Comparison of ENCODE assay signal across 33 cellular contexts in the genomic region with DNA sequence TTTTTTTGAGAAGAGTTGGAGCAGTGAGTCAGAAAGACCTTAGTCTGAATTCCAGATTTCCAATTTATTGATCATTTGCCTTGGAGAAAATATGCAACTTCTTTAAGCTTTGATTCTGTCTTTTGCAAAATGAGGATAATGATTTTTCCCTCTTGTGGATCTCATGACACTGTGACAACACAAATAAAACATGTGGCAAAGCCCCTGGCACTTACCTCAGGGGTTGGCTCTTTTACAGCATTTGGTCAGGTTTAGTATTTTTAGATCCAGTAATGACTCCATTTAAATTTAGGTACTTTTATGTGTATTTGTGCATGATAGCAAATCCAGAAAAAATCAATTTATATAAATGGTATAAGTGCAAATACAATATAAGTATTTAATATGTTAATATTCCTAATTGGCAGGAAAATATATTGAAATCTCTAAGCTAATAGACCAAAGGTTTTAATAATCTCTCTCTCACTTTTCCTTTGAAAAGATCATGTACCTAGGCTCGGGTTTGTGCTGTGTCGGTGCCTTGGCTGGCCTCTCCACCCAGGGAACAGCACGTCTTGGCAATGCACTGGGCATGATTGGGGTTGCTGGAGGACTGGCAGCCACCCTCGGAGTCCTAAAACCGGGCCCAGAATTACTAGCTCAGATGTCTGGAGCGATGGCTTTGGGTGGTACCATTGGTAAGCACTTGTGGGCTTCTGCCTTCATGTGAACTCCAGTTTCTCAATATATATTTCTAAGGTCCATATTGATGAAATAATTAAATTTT.
"Had no signal": no experiment of that assay in that cellular context is flagged by ENCODE, and none has a peak within 500 bp of the region (broad histone marks: within the 10 kb centered on the region; RNA-seq: fewer than 3 reads in every experiment).

No MANE protein-coding gene starts in this region.

- H3K27ac Mint-ChIP-seq: activated CD4-positive, alpha-beta memory T cell treated with anti-CD3 and anti-CD28 coated beads, Interleukin-2, amount 10 ng/mL, durations not matched to agents 7 days and 5 days; activated CD8-positive, alpha-beta memory T cell treated with anti-CD3 and anti-CD28 coated beads, Interleukin-2, amount 10 ng/mL, durations not matched to agents 7 days and 5 days; activated naive CD4-positive, alpha-beta T cell treated with anti-CD3 and anti-CD28 coated beads, Interleukin-2, amount 10 ng/mL, durations not matched to agents 7 days and 5 days; activated naive CD8-positive, alpha-beta T cell; activated naive CD8-positive, alpha-beta T cell treated with anti-CD3 and anti-CD28 coated beads, Interleukin-2, amount 50 U/mL, for 24 hours had no signal

- H3K9me3 Mint-ChIP-seq: activated CD4-positive, alpha-beta memory T cell treated with anti-CD3 and anti-CD28 coated beads, Interleukin-2, amount 10 ng/mL, durations not matched to agents 7 days and 5 days; activated naive CD4-positive, alpha-beta T cell treated with anti-CD3 and anti-CD28 coated beads, Interleukin-2, amount 10 ng/mL, durations not matched to agents 7 days and 5 days; activated naive CD8-positive, alpha-beta T cell treated with anti-CD3 and anti-CD28 coated beads, Interleukin-2, amount 50 U/mL, for 24 hours had no signal

- ATAC-seq: activated CD8-positive, alpha-beta memory T cell treated with anti-CD3 and anti-CD28 coated beads, Interleukin-2, amount 10 ng/mL, durations not matched to agents 7 days and 5 days; activated naive CD8-positive, alpha-beta T cell treated with anti-CD3 and anti-CD28 coated beads, Interleukin-2, amount 50 U/mL, for 24 hours; PC-3 had no signal

- H3K27me3 ChIP-seq: brain microvascular endothelial cell, MG63, Peyer's patch, SJCRH30 had no signal

- H3K4me3 ChIP-seq: MG63, Peyer's patch, SJCRH30, SK-N-MC had no signal

- H3K4me3 Mint-ChIP-seq: activated CD4-positive, alpha-beta memory T cell treated with anti-CD3 and anti-CD28 coated beads, Interleukin-2, amount 10 ng/mL, durations not matched to agents 7 days and 5 days; activated CD8-positive, alpha-beta memory T cell treated with anti-CD3 and anti-CD28 coated beads, Interleukin-2, amount 10 ng/mL, durations not matched to agents 7 days and 5 days; activated naive CD4-positive, alpha-beta T cell treated with anti-CD3 and anti-CD28 coated beads, Interleukin-2, amount 10 ng/mL, durations not matched to agents 7 days and 5 days; activated naive CD8-positive, alpha-beta T cell; activated naive CD8-positive, alpha-beta T cell treated with anti-CD3 and anti-CD28 coated beads, Interleukin-2, amount 50 U/mL, for 24 hours had no signal

- H3K9me3 ChIP-seq: MG63, Peyer's patch, SJCRH30 had no signal

- H3K27ac ChIP-seq: brain microvascular endothelial cell, Peyer's patch, RWPE1, SJCRH30, SK-N-MC, WERI-Rb-1 had no signal

- DNase-seq: activated CD4-positive, alpha-beta memory T cell treated with anti-CD3 and anti-CD28 coated beads, Interleukin-2, amount 10 ng/mL, durations not matched to agents 7 days and 5 days; activated CD4-positive, alpha-beta T cell treated with anti-CD3 and anti-CD28 coated beads for 1 hour; activated CD4-positive, alpha-beta T cell treated with anti-CD3 and anti-CD28 coated beads for 48 hours; activated CD4-positive, CD25-positive, alpha-beta regulatory T cell; activated CD8-positive, alpha-beta memory T cell treated with anti-CD3 and anti-CD28 coated beads for 24 hours; activated CD8-positive, alpha-beta memory T cell treated with anti-CD3 and anti-CD28 coated beads, Interleukin-2, amount 10 ng/mL, durations not matched to agents 7 days and 5 days; activated CD8-positive, alpha-beta memory T cell treated with anti-CD3 and anti-CD28 coated beads, Interleukin-2, amount 50 U/mL, for 48 hours; activated effector memory CD4-positive, alpha-beta T cell treated with Interleukin-2 at 50 U/mL for 16 hours; activated naive CD4-positive, alpha-beta T cell treated with anti-CD3 and anti-CD28 coated beads, Interleukin-2, amount 10 ng/mL, durations not matched to agents 7 days and 5 days; activated naive CD8-positive, alpha-beta T cell treated with anti-CD3 and anti-CD28 coated beads, Interleukin-2, amount 50 U/mL, for 24 hours; activated T-cell treated with anti-CD3 and anti-CD28 coated beads, Interleukin-2, amount 50 U/mL, for 48 hours; anterior cingulate cortex; brain microvascular endothelial cell; Kasumi-1; KG1; MG63; NCI-H1048; NCI-H1105 treated with DMSO at 0.1 percent for 48 hours; NCI-H1436; NCI-H1694; NCI-H1930; NCI-H2081 treated with DMSO at 0.1 percent for 48 hours; NCI-H345; NCI-H524 treated with DMSO at 0.1 percent for 48 hours; PC-3; Peyer's patch; SHP77; SJCRH30; T1000; WERI-Rb-1 had no signal

- H3K4me1 Mint-ChIP-seq: activated CD4-positive, alpha-beta memory T cell treated with anti-CD3 and anti-CD28 coated beads, Interleukin-2, amount 10 ng/mL, durations not matched to agents 7 days and 5 days; activated CD8-positive, alpha-beta memory T cell treated with anti-CD3 and anti-CD28 coated beads, Interleukin-2, amount 10 ng/mL, durations not matched to agents 7 days and 5 days; activated naive CD4-positive, alpha-beta T cell treated with anti-CD3 and anti-CD28 coated beads, Interleukin-2, amount 10 ng/mL, durations not matched to agents 7 days and 5 days; activated naive CD8-positive, alpha-beta T cell treated with anti-CD3 and anti-CD28 coated beads, Interleukin-2, amount 50 U/mL, for 24 hours had no signal

- H3K27me3 Mint-ChIP-seq: activated CD4-positive, alpha-beta memory T cell treated with anti-CD3 and anti-CD28 coated beads, Interleukin-2, amount 10 ng/mL, durations not matched to agents 7 days and 5 days; activated CD8-positive, alpha-beta memory T cell treated with anti-CD3 and anti-CD28 coated beads, Interleukin-2, amount 10 ng/mL, durations not matched to agents 7 days and 5 days; activated naive CD4-positive, alpha-beta T cell treated with anti-CD3 and anti-CD28 coated beads, Interleukin-2, amount 10 ng/mL, durations not matched to agents 7 days and 5 days; activated naive CD8-positive, alpha-beta T cell; activated naive CD8-positive, alpha-beta T cell treated with anti-CD3 and anti-CD28 coated beads, Interleukin-2, amount 50 U/mL, for 24 hours had no signal

- H3K4me1 ChIP-seq: Peyer's patch, SJCRH30 had no signal
